Comparison of ENCODE assay signal across 8 cellular contexts in the genomic region with DNA sequence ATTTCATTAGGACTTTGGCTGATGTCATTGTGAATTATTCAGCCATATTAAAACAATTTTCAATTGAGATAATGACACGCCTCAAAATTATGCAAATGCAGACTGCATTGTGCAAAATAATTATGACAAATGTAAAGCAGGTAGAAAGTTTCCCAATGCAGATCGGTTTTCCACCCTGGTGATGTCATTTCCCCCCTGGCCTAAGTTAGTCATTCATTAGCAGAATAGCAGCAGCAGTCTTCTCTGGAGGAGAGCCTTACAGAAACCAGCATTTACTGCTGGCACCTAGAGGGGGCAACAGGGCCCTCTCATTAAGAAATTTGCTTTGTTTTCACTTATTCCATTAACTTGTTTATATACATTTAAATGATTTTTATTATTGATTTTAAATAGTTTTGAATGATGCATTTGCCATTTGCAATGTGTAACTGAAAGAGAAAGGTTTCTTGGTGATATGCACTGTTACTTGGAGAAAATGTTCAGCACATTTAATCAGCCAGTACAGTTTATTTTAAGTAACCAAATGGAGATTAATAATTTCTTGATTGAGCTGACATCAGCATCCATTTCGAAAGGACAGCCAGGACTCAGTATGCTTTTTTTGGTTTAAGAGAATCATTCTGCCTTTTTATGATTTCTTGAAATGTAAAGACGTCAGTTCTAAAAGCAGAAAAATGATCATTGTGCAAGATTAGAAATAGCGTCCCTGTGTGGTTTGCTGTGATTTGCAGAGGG. TPM values are rescaled to one million over a fixed set of nuclear protein-coding genes. Genes with fewer than 3 reads are reported as not detected.
DNase-seq lines count a peak whose midpoint lies in the region; ATAC-seq, FAIRE-seq and TF ChIP-seq lines count a peak whose summit lies in the region.

No MANE protein-coding gene starts in this region.

- H3K79me1 ChIP-seq in trophoblast cell (ENCODE audit: low read length), result peaks cover 13% of the 10 kb centered on the region

- no peak overlapping the region for H3K23ac ChIP-seq in trophoblast cell (ENCODE audit: low read length)

- CTCF ChIA-PET in A549 (lab: Yijun Ruan, JAX), result interaction anchor here (0.6 to 3.0 kb wide), 5 partner anchors 8 to 148 kb away, joined by 3 to 12 read pairs (median 3); no protein-coding TSS in a partner anchor
- CTCF ChIA-PET in activated CD8-positive, alpha-beta T cell treated with anti-CD3 and anti-CD28 coated beads, Interleukin-2, amount 10 ng/mL, durations not matched to agents 7 days and 5 days (lab: Charles Lee), result interaction anchor here (0.8 to 6.5 kb wide), 16 partner anchors 8 to 340 kb away, joined by 3 to 57 read pairs (median 5); no protein-coding TSS in a partner anchor

- H2BK5ac ChIP-seq in trophoblast cell (ENCODE audit: low read depth, low read length, poor library complexity), result no peak overlapping the region

- peaks cover 27% of the 10 kb centered on the region for H3K4me1 Mint-ChIP-seq in activated CD8-positive, alpha-beta T cell treated with anti-CD3 and anti-CD28 coated beads, Interleukin-2, amount 10 ng/mL, durations not matched to agents 7 days and 5 days (ENCODE audit: low read depth)

- H3K27ac Mint-ChIP-seq in activated CD8-positive, alpha-beta T cell treated with anti-CD3 and anti-CD28 coated beads, Interleukin-2, amount 10 ng/mL, durations not matched to agents 7 days and 5 days, result peak overlapping the region; percentile 97

- TF ChIP-seq RAD21 in A549 (conservative IDR thresholded peaks at IDR 0.05 in 1 of 2, IDR thresholded peaks at IDR 0.05 in 1 of 2), result peak in 1 of 2 experiments; percentile 24; a peak in 1 of 5 replicates

- ATAC-seq in A549 (0 out of 6 replicates have a peak, but pooled peaks of 1 of the 2 experiments have one; percentile 25), HG02610 (IDR thresholded peaks at IDR 0.05; ENCODE audit: unreplicated experiment) (peak; percentile 55), GM19455 (IDR thresholded peaks at IDR 0.05; ENCODE audit: unreplicated experiment) (no peak)
- ATAC-seq in activated CD8-positive, alpha-beta T cell treated with anti-CD3 and anti-CD28 coated beads, Interleukin-2, amount 10 ng/mL, durations not matched to agents 7 days and 5 days, result no peak

- no peak overlapping the region for H4K12ac ChIP-seq in trophoblast cell (ENCODE audit: low read depth, low read length)

- peaks cover 23% of the 10 kb centered on the region for H3K36me3 Mint-ChIP-seq in activated CD8-positive, alpha-beta T cell treated with anti-CD3 and anti-CD28 coated beads, Interleukin-2, amount 10 ng/mL, durations not matched to agents 7 days and 5 days (ENCODE audit: low read depth)

- TF ChIP-seq CTCF in A549 (IDR thresholded peaks at IDR 0.05) (peak; percentile 6; the same call in 1 of the 3 replicates), GM12865 (IDR thresholded peaks at IDR 0.05; ENCODE audit: insufficient read depth, low read depth, low read length, missing control alignments) (peak; percentile 9), fibroblast of mammary gland (conservative IDR thresholded peaks at IDR 0.05; ENCODE audit: control insufficient read depth, insufficient read depth, low read depth, low read length) (peak; percentile 46)

- H3K9me3 ChIP-seq in A549 (no peaks in the 10 kb centered on the region), trophoblast cell (ENCODE audit: insufficient read depth, low read depth, low read length) (no peaks in the 10 kb centered on the region)

- H3K14ac ChIP-seq in trophoblast cell (ENCODE audit: low read length), result no peak overlapping the region

- H3K18ac ChIP-seq in trophoblast cell (ENCODE audit: low read length), result no peak overlapping the region

- no peak for TF ChIP-seq POLR2A in A549 (IDR thresholded peaks at IDR 0.05; ENCODE audit: low read length)

- H3K4me3 Mint-ChIP-seq in activated CD8-positive, alpha-beta T cell treated with anti-CD3 and anti-CD28 coated beads, Interleukin-2, amount 10 ng/mL, durations not matched to agents 7 days and 5 days, result peak overlapping the region; percentile 94

- H3K9ac ChIP-seq in trophoblast cell (ENCODE audit: low read length), result no peak overlapping the region

- no peak overlapping the region for H2AK5ac ChIP-seq in trophoblast cell (ENCODE audit: low read length)

- no peak for TF ChIP-seq EP300 in A549 (IDR thresholded peaks at IDR 0.05)

- FAIRE-seq in A549 (lab: Jason Lieb, UNC), result no peak

- POLR2A ChIA-PET in A549 (lab: Yijun Ruan, JAX), result no interaction called here
- POLR2A ChIA-PET in activated CD8-positive, alpha-beta T cell treated with anti-CD3 and anti-CD28 coated beads, Interleukin-2, amount 10 ng/mL, durations not matched to agents 7 days and 5 days (lab: Charles Lee), result interaction anchor here (1.3 to 6.1 kb wide), 3 partner anchors 86 to 280 kb away, joined by 3 to 117 read pairs (median 30); no protein-coding TSS in a partner anchor

- no peak overlapping the region for H2BK12ac ChIP-seq in trophoblast cell (ENCODE audit: low read length)

- no peak overlapping the region for H3K4ac ChIP-seq in trophoblast cell (ENCODE audit: low read depth, low read length)

- H3K4me1 ChIP-seq in A549 (peaks cover 15% of the 10 kb centered on the region), trophoblast cell (ENCODE audit: control insufficient read depth in 1 of 2, insufficient read depth in 2 of 2, low read length in 2 of 2) (no peaks in the 10 kb centered on the region)

- H2BK120ac ChIP-seq in trophoblast cell (ENCODE audit: insufficient read depth, low read length, poor library complexity), result no peak overlapping the region

- H3K9me3 Mint-ChIP-seq in activated CD8-positive, alpha-beta T cell treated with anti-CD3 and anti-CD28 coated beads, Interleukin-2, amount 10 ng/mL, durations not matched to agents 7 days and 5 days (ENCODE audit: insufficient read depth), result no peaks in the 10 kb centered on the region

- H3K4me3 ChIP-seq in A549, result no peak overlapping the region
- H3K4me3 ChIP-seq in GM12865 (ENCODE audit: low read depth, low read length), result peak overlapping the region; percentile 67
- H3K4me3 ChIP-seq in fibroblast of mammary gland (ENCODE audit: control insufficient read depth, low read depth, low read length), result peak overlapping the region; percentile 93
- no peak overlapping the region for H3K4me3 ChIP-seq in trophoblast cell (ENCODE audit: low read depth, low read length)

- no peak overlapping the region for H4K91ac ChIP-seq in trophoblast cell (ENCODE audit: low read depth, low read length)

- peaks cover 0 to 2% of the 10 kb centered on the region in 2 experiments for H3K36me3 ChIP-seq in trophoblast cell (ENCODE audit: control insufficient read depth in 1 of 2, insufficient read depth in 2 of 2, low read length in 2 of 2)

- no peaks in the 10 kb centered on the region for H3K27me3 Mint-ChIP-seq in activated CD8-positive, alpha-beta T cell treated with anti-CD3 and anti-CD28 coated beads, Interleukin-2, amount 10 ng/mL, durations not matched to agents 7 days and 5 days (ENCODE audit: low read depth)

- DNase-seq in A549 (ENCODE audit: low read depth in 1 of 2, low spot score in 1 of 2), result peak; percentile 47 to 55
- peak; percentile 74 for DNase-seq in GM12865 (ENCODE audit: low read depth)
- DNase-seq in NCI-H1436 (lab: John Stamatoyannopoulos, UW), result peak; percentile 24
- DNase-seq in activated CD8-positive, alpha-beta T cell treated with anti-CD3 and anti-CD28 coated beads, Interleukin-2, amount 10 ng/mL, durations not matched to agents 7 days and 5 days, result peak; percentile 48
- peak; percentile 90 for DNase-seq in fibroblast of mammary gland (ENCODE audit: low read depth)
- DNase-seq in trophoblast cell, result peak; percentile 76 to 84

- H3K79me2 ChIP-seq in trophoblast cell (ENCODE audit: control insufficient read depth, insufficient read depth, low read length, poor library complexity), result peaks cover 2% of the 10 kb centered on the region

- H3K27me3 ChIP-seq in trophoblast cell (ENCODE audit: insufficient read depth, low read length), result no peaks in the 10 kb centered on the region

- H3K27ac ChIP-seq in A549, result no peak overlapping the region; a peak in 1 of 6 replicates
- no peak overlapping the region for H3K27ac ChIP-seq in trophoblast cell (ENCODE audit: low read depth, low read length)

- H3K4me2 ChIP-seq in A549 (peak overlapping the region; percentile 77), trophoblast cell (ENCODE audit: low read length) (no peak overlapping the region)

- WGBS in A549 (ENCODE audit: missing lambda C conversion rate), result 39% methylated on average over 5 of the region's 5 CpGs
- no CpG with 5 or more reads among the region's 5 CpGs for WGBS in trophoblast cell (ENCODE audit: extremely low coverage, insufficient coverage, insufficient read length)

- no peak overlapping the region for H4K8ac ChIP-seq in trophoblast cell (ENCODE audit: low read depth, low read length)

- H2AFZ ChIP-seq in trophoblast cell (ENCODE audit: insufficient read depth, low read length, poor library complexity), result no peak overlapping the region

TF ChIP-seq in A549, 52 proteins besides CTCF, POLR2A, EP300 and RAD21:
- peak; percentile 9 to 38; a peak in 3 of 4 replicates for TF ChIP-seq CEBPB (IDR thresholded peaks at IDR 0.05)
- TF ChIP-seq GATA3 (IDR thresholded peaks at IDR 0.05; ENCODE audit: borderline replicate concordance), result no peak
- TF ChIP-seq FOSL2 (IDR thresholded peaks at IDR 0.05), result no peak
- TF ChIP-seq FOSL2 (CRISPR knock-in tag; IDR thresholded peaks at IDR 0.05), result peak; percentile 17; the same call in 1 of the 2 replicates
- peak; percentile 45 for TF ChIP-seq MAFK (IDR thresholded peaks at IDR 0.05; ENCODE audit: partially characterized antibody)
- TF ChIP-seq KDM5A (IDR thresholded peaks at IDR 0.05), result no peak

RNA-seq across cellular contexts. Expression of a gene that starts 3.4 kb away (rescaled TPM):
- polyA plus RNA-seq in A549 (2011; rRNA removed), result 1.6 and 1.7 TPM in 2 replicates
- 0.29 and 0.40 TPM in 2 replicates for polyA plus RNA-seq in A549 (2012; cell fraction: cytosol; rRNA removed)
- polyA plus RNA-seq in A549 (2012; cell fraction: nucleus; rRNA removed), result 0.31 and 0.59 TPM in 2 replicates
- polyA plus RNA-seq in A549 (2017; fragmentation: RNase III; extraction: RNeasy Plus Mini Kit Qiagen cat#74134 plus additional on column Dnase treatment), result 0.75 to 0.91 TPM (median 0.84 TPM) in 3 replicates
- 5.8 and 5.9 TPM in 2 replicates for polyA minus RNA-seq in A549 (2011; rRNA and poly(A)+ RNA removed)
- 10 to 100 TPM; 18.0 to 21.6 TPM for total RNA-seq in activated CD8-positive, alpha-beta T cell treated with anti-CD3 and anti-CD28 coated beads, Interleukin-2, amount 10 ng/mL, durations not matched to agents 7 days and 5 days
- 33.3 and 34.0 TPM in 2 replicates for polyA plus RNA-seq in trophoblast cell (2013)

Comparison
In these comparisons a context has a peak if more than half of its experiments do, and no peak if none do; other contexts are left out.
1. DNase-seq: peak in every context shown above with its lines; median percentile 90 in fibroblast of mammary gland; 80 in trophoblast cell; 74 in GM12865; 51 in A549; 48 in activated CD8-positive, alpha-beta T cell treated with anti-CD3 and anti-CD28 coated beads, Interleukin-2, amount 10 ng/mL, durations not matched to agents 7 days and 5 days; 24 in NCI-H1436.
2. H3K4me3 ChIP-seq: peak in GM12865 (single experiment) and fibroblast of mammary gland (single experiment); none in A549 (single experiment) and trophoblast cell (single experiment).
3. Peak in every context shown above with its lines, with median percentiles within 50 percentile points of each other: CTCF ChIP-seq.